In the genomic region with DNA sequence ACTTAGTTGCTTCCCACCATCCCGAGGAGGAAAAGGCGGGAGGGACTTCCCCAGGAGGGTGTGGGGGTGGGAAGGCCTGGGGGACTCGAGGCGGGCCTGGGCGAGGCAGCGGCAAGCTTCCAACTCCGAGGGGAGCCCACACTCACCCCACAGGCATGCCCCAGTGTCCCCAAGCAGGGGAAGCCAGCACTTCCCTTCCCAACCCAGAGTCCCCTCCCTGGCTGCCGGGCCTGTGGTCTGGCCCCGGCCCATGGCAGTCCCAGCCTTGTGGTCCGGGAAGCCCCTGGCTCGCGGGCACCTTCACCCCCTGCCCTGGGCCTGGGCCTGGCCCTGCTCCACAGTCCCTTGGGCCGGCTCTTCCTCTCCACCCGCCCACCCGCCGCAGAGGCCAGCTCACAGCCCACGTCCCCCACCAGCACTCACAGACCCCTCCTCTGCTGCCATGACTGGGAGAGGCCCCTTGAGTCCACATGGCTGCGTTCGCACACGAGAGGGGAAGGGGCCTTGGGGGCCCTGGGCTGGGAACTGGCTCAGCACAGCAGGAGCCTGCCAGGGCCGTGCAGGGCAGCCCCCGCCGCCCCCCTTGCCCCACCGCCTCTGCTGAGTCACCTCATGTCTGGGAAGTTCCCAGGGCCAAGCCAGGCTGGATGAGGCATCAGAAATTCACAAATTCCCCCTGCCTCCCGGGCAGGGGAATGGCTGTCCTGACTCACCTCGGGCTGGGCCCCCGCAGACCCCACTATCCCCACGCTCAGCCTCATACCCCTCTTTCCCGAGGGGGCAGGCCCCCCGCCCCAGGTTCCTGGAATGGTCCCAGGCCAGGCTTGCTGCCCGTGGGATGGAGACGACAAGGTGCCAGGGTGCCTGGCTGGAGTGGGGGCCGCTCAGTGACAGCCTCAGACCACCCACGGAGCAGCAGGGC, we compare ENCODE assay signal across 8 cellular contexts. TPM values are rescaled to one million over a fixed set of nuclear protein-coding genes. Genes with fewer than 3 reads are reported as not detected.
A peak's percentile ranks its signal among the peaks of the same experiment; 100 is the strongest.
DNase-seq lines count a peak whose midpoint lies in the region; ATAC-seq and TF ChIP-seq lines count a peak whose summit lies in the region.

No MANE protein-coding gene starts in this region.

- TF ChIP-seq POLR2A in testis (IDR thresholded peaks at IDR 0.05), result no peak

- peaks cover 11% of the 10 kb centered on the region for H3K27me3 Mint-ChIP-seq in T-helper 17 cell
- no peaks in the 10 kb centered on the region for H3K27me3 Mint-ChIP-seq in Caco-2 (ENCODE audit: insufficient read depth, unreplicated experiment)

- H3K4me1 ChIP-seq in testis (peaks cover 57% of the 10 kb centered on the region), Caco-2 (peaks cover 11% of the 10 kb centered on the region)

- 33 to 42% methylated on average over 4 to 27 of the region's 34 CpGs for WGBS in testis, 2 donors

- H3K27ac ChIP-seq in brain microvascular endothelial cell (peak overlapping the region; percentile 96), testis (no peak overlapping the region)

- POLR2A ChIA-PET in Caco-2 (lab: Charles Lee), result no interaction called here

- ATAC-seq in GM19023 (IDR thresholded peaks at IDR 0.05; ENCODE audit: unreplicated experiment), result no peak
- ATAC-seq in T-helper 17 cell, result no peak
- no peak for ATAC-seq in GM19035 (IDR thresholded peaks at IDR 0.05; ENCODE audit: unreplicated experiment)

- no peaks in the 10 kb centered on the region for H3K9me3 Mint-ChIP-seq in Caco-2 (ENCODE audit: unreplicated experiment)

- H3K9me3 ChIP-seq in testis (no peaks in the 10 kb centered on the region), T-helper 17 cell (ENCODE audit: control insufficient read depth, low read length, poor library complexity, severe bottlenecking) (no peaks in the 10 kb centered on the region), Caco-2 (no peaks in the 10 kb centered on the region)

- H3K36me3 Mint-ChIP-seq in T-helper 17 cell (ENCODE audit: low read depth) (no peaks in the 10 kb centered on the region), Caco-2 (ENCODE audit: insufficient read depth, unreplicated experiment) (peaks cover 4% of the 10 kb centered on the region)

- H3K27me3 ChIP-seq in brain microvascular endothelial cell (replicated peaks) (no peaks in the 10 kb centered on the region), kidney epithelial cell (ENCODE audit: control insufficient read depth, insufficient read depth, low read length) (no peaks in the 10 kb centered on the region), testis (no peaks in the 10 kb centered on the region), Caco-2 (replicated peaks; ENCODE audit: control insufficient read depth, insufficient read depth, low read length) (no peaks in the 10 kb centered on the region)

- in situ Hi-C loops in brain microvascular endothelial cell (cut with HindIII; ENCODE audit: low pct_ligation_motif_present, low sequenced_read_pairs), result no loop called here

- H3K4me1 Mint-ChIP-seq in T-helper 17 cell (peaks cover 3% of the 10 kb centered on the region), Caco-2 (ENCODE audit: low read depth, unreplicated experiment) (no peaks in the 10 kb centered on the region)

- TF ChIP-seq CTCF in brain microvascular endothelial cell (IDR thresholded peaks at IDR 0.05; ENCODE audit: low read depth, low read length, missing control alignments), result no peak
- TF ChIP-seq CTCF in kidney epithelial cell (IDR thresholded peaks at IDR 0.05; ENCODE audit: insufficient read depth, low read length, poor library complexity, severe bottlenecking), result no peak
- no peak for TF ChIP-seq CTCF in testis (IDR thresholded peaks at IDR 0.05)
- TF ChIP-seq CTCF in Caco-2 (IDR thresholded peaks at IDR 0.05; ENCODE audit: insufficient read depth in 1 of 2, low read depth in 1 of 2, low read length in 1 of 2, severe bottlenecking in 1 of 2, unreplicated experiment in 1 of 2), result no peak

- DNase-seq in HK-2 (ENCODE audit: unreplicated experiment) (peak; percentile 94), brain microvascular endothelial cell (peak; percentile 92), kidney epithelial cell (ENCODE audit: low read depth) (peak; percentile 78), testis (peak; percentile 54), T-helper 17 cell (no peak), Caco-2 (no peak)

- peak overlapping the region; percentile 12 for H3K4me3 ChIP-seq in brain microvascular endothelial cell (ENCODE audit: low read depth, low read length)
- H3K4me3 ChIP-seq in kidney epithelial cell (ENCODE audit: low read depth, low read length), result peak overlapping the region; percentile 30
- no peak overlapping the region for H3K4me3 ChIP-seq in testis
- no peak overlapping the region for H3K4me3 ChIP-seq in Caco-2 (ENCODE audit: low read depth, low read length)

- BruUV-seq in Caco-2 (replicated peaks; lab: Mats Ljungman, UMichigan), result no TSS peak

- H3K27ac Mint-ChIP-seq in T-helper 17 cell (no peak overlapping the region), Caco-2 (ENCODE audit: unreplicated experiment) (no peak overlapping the region)

- CTCF ChIA-PET in Caco-2 (lab: Charles Lee), result no interaction called here

- H3K4me3 Mint-ChIP-seq in T-helper 17 cell (no peak overlapping the region), Caco-2 (ENCODE audit: unreplicated experiment) (no peak overlapping the region)

- no peaks in the 10 kb centered on the region for H3K36me3 ChIP-seq in brain microvascular endothelial cell (replicated peaks)
- H3K36me3 ChIP-seq in kidney epithelial cell (ENCODE audit: control insufficient read depth, insufficient read depth, low read length), result no peaks in the 10 kb centered on the region
- no peaks in the 10 kb centered on the region for H3K36me3 ChIP-seq in testis (ENCODE audit: low read depth, missing control alignments)
- H3K36me3 ChIP-seq in Caco-2 (ENCODE audit: control insufficient read depth, insufficient read depth, low read length), result no peaks in the 10 kb centered on the region

- intact Hi-C loops in testis (cut with DNase I; ENCODE audit: low total_unique reads) (no loop called here), Caco-2 (cut with micrococcal nuclease; ENCODE audit: unreplicated experiment) (no loop called here)

RNA-seq across cellular contexts. Expression of a gene that starts 27.8 kb away (rescaled TPM):
- 6.6 and 15.1 TPM in 2 replicates for total RNA-seq in kidney epithelial cell
- 10 to 100 TPM; 29.2 to 30.2 TPM for total RNA-seq in testis
- polyA plus RNA-seq in testis (ENCODE audit: insufficient read depth, low read depth, low replicate concordance), result 11.3 TPM
- under 1 TPM; 0.22 to 0.29 TPM for total RNA-seq in T-helper 17 cell
- 10.2 and 15.5 TPM in 2 replicates for total RNA-seq in Caco-2 (2022)

Comparison
In these comparisons a context has a peak if more than half of its experiments do, and no peak if none do; other contexts are left out.
1. DNase-seq: peak in HK-2 (single experiment), brain microvascular endothelial cell (single experiment), kidney epithelial cell (single experiment) and testis (single experiment); none in T-helper 17 cell (0 of 3) and Caco-2 (0 of 2).
2. H3K4me3 ChIP-seq: peak in brain microvascular endothelial cell (single experiment) and kidney epithelial cell (single experiment); none in testis (0 of 2) and Caco-2 (single experiment).